ENCODE assay signal across 16 cellular contexts in the genomic region with DNA sequence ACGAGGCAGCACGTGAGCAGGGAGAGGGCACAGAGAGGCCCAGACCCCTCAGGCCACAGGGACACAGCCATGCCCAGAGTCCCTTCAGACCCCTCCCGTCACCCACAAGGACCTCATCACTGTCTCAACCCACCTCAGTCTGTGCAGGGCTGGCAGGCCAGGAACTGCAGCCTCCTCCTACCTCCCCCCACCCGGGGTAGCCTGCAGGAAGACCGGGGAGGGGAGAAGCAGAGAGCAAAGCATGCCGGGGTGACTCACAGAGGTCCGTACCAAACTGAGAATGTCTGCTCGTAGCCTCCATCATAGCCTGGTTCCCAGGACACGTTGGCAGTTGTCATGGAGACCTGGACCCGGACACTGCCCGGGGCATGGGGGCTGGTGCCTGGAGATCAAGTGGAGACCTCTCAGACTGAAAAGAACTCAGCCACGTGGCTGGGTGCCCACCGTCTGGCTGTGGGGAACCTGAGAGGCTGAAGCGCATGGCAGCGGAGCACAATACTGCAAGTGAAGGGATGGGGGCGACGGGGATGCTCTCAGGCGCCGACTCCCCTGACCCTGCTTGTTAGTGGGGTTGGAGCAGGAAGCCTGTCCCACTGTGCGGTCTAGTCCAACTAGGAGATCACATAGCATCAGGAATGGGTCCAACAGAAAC. TPM values are rescaled to one million over a fixed set of nuclear protein-coding genes. Genes with fewer than 3 reads are reported as not detected.
A peak's percentile ranks its signal among the peaks of the same experiment; 100 is the strongest.
DNase-seq lines count a peak whose midpoint lies in the region; ATAC-seq and TF ChIP-seq lines count a peak whose summit lies in the region.
"Had no signal": no experiment of that assay in that cellular context is flagged by ENCODE, and none has a peak within 500 bp of the region (broad histone marks: within the 10 kb centered on the region; RNA-seq: fewer than 3 reads in every experiment).

No MANE protein-coding gene starts in this region.

- no peaks in the 10 kb centered on the region for H3K27me3 Mint-ChIP-seq in activated naive CD4-positive, alpha-beta T cell treated with anti-CD3 and anti-CD28 coated beads, Interleukin-2, amount 10 ng/mL, durations not matched to agents 7 days and 5 days
- H3K27me3 Mint-ChIP-seq in activated naive CD8-positive, alpha-beta T cell treated with anti-CD3 and anti-CD28 coated beads, Interleukin-2, amount 10 ng/mL, durations not matched to agents 7 days and 5 days = no peaks in the 10 kb centered on the region

- no peaks in the 10 kb centered on the region for H3K9me3 Mint-ChIP-seq in activated naive CD4-positive, alpha-beta T cell treated with anti-CD3 and anti-CD28 coated beads, Interleukin-2, amount 10 ng/mL, durations not matched to agents 7 days and 5 days
- H3K9me3 Mint-ChIP-seq in activated naive CD8-positive, alpha-beta T cell treated with anti-CD3 and anti-CD28 coated beads, Interleukin-2, amount 10 ng/mL, durations not matched to agents 7 days and 5 days = no peaks in the 10 kb centered on the region
- H3K9me3 Mint-ChIP-seq: GM23338 had no signal

- H3K27ac Mint-ChIP-seq in activated naive CD4-positive, alpha-beta T cell treated with anti-CD3 and anti-CD28 coated beads, Interleukin-2, amount 10 ng/mL, durations not matched to agents 7 days and 5 days = peak overlapping the region; percentile 89
- H3K27ac Mint-ChIP-seq in activated naive CD8-positive, alpha-beta T cell treated with anti-CD3 and anti-CD28 coated beads, Interleukin-2, amount 10 ng/mL, durations not matched to agents 7 days and 5 days = peak overlapping the region; percentile 82
- H3K27ac Mint-ChIP-seq: GM23338 had no signal

- no peak overlapping the region for H3K27ac ChIP-seq in RWPE2 (ENCODE audit: poor library complexity, severe bottlenecking)
- H3K27ac ChIP-seq: left lung, right atrium auricular region, upper lobe of right lung had no signal

- no peaks in the 10 kb centered on the region for H3K27me3 ChIP-seq in RWPE2 (ENCODE audit: insufficient read depth, poor library complexity, severe bottlenecking)
- H3K27me3 ChIP-seq: left lung, MG63, right atrium auricular region, upper lobe of right lung had no signal

- H3K4me3 ChIP-seq in RWPE2 (ENCODE audit: severe bottlenecking) = no peak overlapping the region
- H3K4me3 ChIP-seq: GM23338, left lung, MG63, right atrium auricular region, upper lobe of right lung had no signal

- CTCF ChIA-PET in activated naive CD4-positive, alpha-beta T cell treated with anti-CD3 and anti-CD28 coated beads, Interleukin-2, amount 10 ng/mL, durations not matched to agents 7 days and 5 days (lab: Charles Lee) = no interaction called here

- H3K36me3 Mint-ChIP-seq in activated naive CD4-positive, alpha-beta T cell treated with anti-CD3 and anti-CD28 coated beads, Interleukin-2, amount 10 ng/mL, durations not matched to agents 7 days and 5 days = peaks cover 66% of the 10 kb centered on the region
- peaks cover 15% of the 10 kb centered on the region for H3K36me3 Mint-ChIP-seq in activated naive CD8-positive, alpha-beta T cell treated with anti-CD3 and anti-CD28 coated beads, Interleukin-2, amount 10 ng/mL, durations not matched to agents 7 days and 5 days

- no peak for DNase-seq in activated naive CD4-positive, alpha-beta T cell treated with anti-CD3 and anti-CD28 coated beads, Interleukin-2, amount 10 ng/mL, durations not matched to agents 7 days and 5 days
- no peak for DNase-seq in activated naive CD4-positive, alpha-beta T cell treated with anti-CD3 and anti-CD28 coated beads, Interleukin-2, amount 50 U/mL, for 16 hours
- DNase-seq in RWPE2 (ENCODE audit: low spot score) (peak; percentile 61), D341Med (ENCODE audit: low spot score) (no peak)
- DNase-seq in activated naive CD8-positive, alpha-beta T cell treated with anti-CD3 and anti-CD28 coated beads, Interleukin-2, amount 10 ng/mL, durations not matched to agents 7 days and 5 days = no peak
- peak; percentile 43 for DNase-seq in stimulated activated CD8-positive, alpha-beta memory T cell treated with anti-CD3 and anti-CD28 coated beads, Interleukin-4, amount 100 ng/mL, for 48 hours
- DNase-seq: dermis blood vessel endothelial cell, MG63, NCI-H1694 treated with DMSO at 0.1 percent for 48 hours, NCI-H2227 treated with DMSO at 0.1 percent for 48 hours, upper lobe of right lung had no signal

- H3K4me1 Mint-ChIP-seq in activated naive CD4-positive, alpha-beta T cell treated with anti-CD3 and anti-CD28 coated beads, Interleukin-2, amount 10 ng/mL, durations not matched to agents 7 days and 5 days = peaks cover 65% of the 10 kb centered on the region
- peaks cover 27% of the 10 kb centered on the region for H3K4me1 Mint-ChIP-seq in activated naive CD8-positive, alpha-beta T cell treated with anti-CD3 and anti-CD28 coated beads, Interleukin-2, amount 10 ng/mL, durations not matched to agents 7 days and 5 days

- no peaks in the 10 kb centered on the region for H3K9me3 ChIP-seq in RWPE2 (ENCODE audit: severe bottlenecking)
- H3K9me3 ChIP-seq: left lung, MG63, right atrium auricular region, upper lobe of right lung had no signal

- POLR2A ChIA-PET in activated naive CD8-positive, alpha-beta T cell treated with anti-CD3 and anti-CD28 coated beads, Interleukin-2, amount 10 ng/mL, durations not matched to agents 7 days and 5 days (lab: Charles Lee) = no interaction called here

- H3K4me1 ChIP-seq in RWPE2 (ENCODE audit: insufficient read depth, poor library complexity, severe bottlenecking) = peaks cover 8% of the 10 kb centered on the region

- H3K36me3 ChIP-seq in RWPE2 (ENCODE audit: low read depth) = no peaks in the 10 kb centered on the region
- H3K36me3 ChIP-seq: left lung, upper lobe of right lung had no signal

- no peak for TF ChIP-seq CTCF in RWPE2 (IDR thresholded peaks at IDR 0.05; ENCODE audit: poor library complexity, severe bottlenecking)

- no peak for ATAC-seq in RWPE2 (ENCODE audit: low read depth)
- no peak for ATAC-seq in activated naive CD8-positive, alpha-beta T cell treated with anti-CD3 and anti-CD28 coated beads, Interleukin-2, amount 10 ng/mL, durations not matched to agents 7 days and 5 days (ENCODE audit: low read depth)
- ATAC-seq in GM18519 (IDR thresholded peaks at IDR 0.05; ENCODE audit: low FRiP score, unreplicated experiment) = no peak
- no peak for ATAC-seq in HG03469 (IDR thresholded peaks at IDR 0.05; ENCODE audit: unreplicated experiment)
- ATAC-seq: GM23338, left lung, upper lobe of right lung had no signal

- peak overlapping the region; percentile 64 for H3K4me3 Mint-ChIP-seq in activated naive CD4-positive, alpha-beta T cell treated with anti-CD3 and anti-CD28 coated beads, Interleukin-2, amount 10 ng/mL, durations not matched to agents 7 days and 5 days
- H3K4me3 Mint-ChIP-seq in activated naive CD8-positive, alpha-beta T cell treated with anti-CD3 and anti-CD28 coated beads, Interleukin-2, amount 10 ng/mL, durations not matched to agents 7 days and 5 days = no peak overlapping the region
- H3K4me3 Mint-ChIP-seq: GM23338 had no signal

RNA-seq across cellular contexts. Expression of gene IGSF9B, which starts 27.2 kb away (rescaled TPM):
- 10 to 100 TPM; 91.8 to 99.7 TPM for total RNA-seq in activated naive CD8-positive, alpha-beta T cell treated with anti-CD3 and anti-CD28 coated beads, Interleukin-2, amount 10 ng/mL, durations not matched to agents 7 days and 5 days

Comparison
In these comparisons a context has a peak if more than half of its experiments do, and no peak if none do; other contexts are left out.
1. DNase-seq: peak in RWPE2 (single experiment) and stimulated activated CD8-positive, alpha-beta memory T cell treated with anti-CD3 and anti-CD28 coated beads, Interleukin-4, amount 100 ng/mL, for 48 hours (single experiment); none in activated naive CD4-positive, alpha-beta T cell treated with anti-CD3 and anti-CD28 coated beads, Interleukin-2, amount 10 ng/mL, durations not matched to agents 7 days and 5 days (single experiment), activated naive CD4-positive, alpha-beta T cell treated with anti-CD3 and anti-CD28 coated beads, Interleukin-2, amount 50 U/mL, for 16 hours (single experiment), activated naive CD8-positive, alpha-beta T cell treated with anti-CD3 and anti-CD28 coated beads, Interleukin-2, amount 10 ng/mL, durations not matched to agents 7 days and 5 days (single experiment) and D341Med (single experiment).